ENCODE assay signal across 10 cellular contexts in genomic region chr12:32891956-32892355, GRCh38. TPM values are rescaled to one million over a fixed set of nuclear protein-coding genes. Genes with fewer than 3 reads are reported as not detected.
A peak's percentile ranks its signal among the peaks of the same experiment; 100 is the strongest.
DNase-seq lines count a peak whose midpoint lies in the region; ATAC-seq and TF ChIP-seq lines count a peak whose summit lies in the region.
"Had no signal": no experiment of that assay in that cellular context is flagged by ENCODE, and none has a peak within 500 bp of the region (broad histone marks: within the 10 kb centered on the region; RNA-seq: fewer than 3 reads in every experiment).

No MANE protein-coding gene starts in this region.

- H3K4me1 ChIP-seq in cardiac muscle cell (ENCODE audit: low read depth) (peaks cover 45% of the 10 kb centered on the region), smooth muscle cell (ENCODE audit: low read depth) (peaks cover 31% of the 10 kb centered on the region)

- 28% methylated on average over 5 of the region's 5 CpGs for WGBS in smooth muscle cell (ENCODE audit: low lambda C conversion rate)

- H4K20me1 ChIP-seq in smooth muscle cell (ENCODE audit: low read depth): no peaks in the 10 kb centered on the region

- H3K4me2 ChIP-seq in smooth muscle cell: peak overlapping the region; percentile 54

- H3F3A ChIP-seq in smooth muscle cell (ENCODE audit: low read depth): peaks cover 25% of the 10 kb centered on the region

- H3K27ac ChIP-seq in cardiac muscle cell: peak overlapping the region; percentile 92
- peak overlapping the region; percentile 63 for H3K27ac ChIP-seq in SK-N-MC
- H3K27ac ChIP-seq in smooth muscle cell (ENCODE audit: low read depth): peak overlapping the region; percentile 72

- intact Hi-C loops in Right ventricle myocardium inferior (cut with DNase I): loop anchor here (2.0 to 10.0 kb wide), 2 partner anchors 71 to 107 kb away; no protein-coding TSS in a partner anchor

- ATAC-seq in Right ventricle myocardium inferior: no peak

- H3K36me3 ChIP-seq in cardiac muscle cell: peaks cover 6% of the 10 kb centered on the region
- H3K36me3 ChIP-seq in SK-N-MC (ENCODE audit: insufficient read depth, low read length): no peaks in the 10 kb centered on the region
- no peaks in the 10 kb centered on the region for H3K36me3 ChIP-seq in smooth muscle cell (ENCODE audit: low read depth)

- H2AFZ ChIP-seq in smooth muscle cell (ENCODE audit: low read depth): peak overlapping the region; percentile 17

- H3K9me3 ChIP-seq in cardiac muscle cell (ENCODE audit: low read depth) (no peaks in the 10 kb centered on the region), SK-N-MC (ENCODE audit: low read depth, low read length) (no peaks in the 10 kb centered on the region), smooth muscle cell (replicated peaks; ENCODE audit: low read depth) (no peaks in the 10 kb centered on the region)

- no peaks in the 10 kb centered on the region for H3K27me3 ChIP-seq in cardiac muscle cell
- H3K27me3 ChIP-seq in smooth muscle cell (ENCODE audit: low read depth): no peaks in the 10 kb centered on the region

- TF ChIP-seq CTCF in cardiac muscle cell (IDR thresholded peaks at IDR 0.05; ENCODE audit: low read depth, low read length): no peak
- TF ChIP-seq CTCF in smooth muscle cell (IDR thresholded peaks at IDR 0.05; ENCODE audit: borderline replicate concordance, insufficient read depth, poor library complexity, severe bottlenecking): no peak

- H3K9ac ChIP-seq in SK-N-MC (ENCODE audit: insufficient read length) (no peak overlapping the region), smooth muscle cell (ENCODE audit: low read depth) (no peak overlapping the region)

- peak overlapping the region; percentile 57 for H3K4me3 ChIP-seq in cardiac muscle cell
- peak overlapping the region; percentile 21; the same call in 1 of the 2 replicates for H3K4me3 ChIP-seq in SK-N-MC
- no peak overlapping the region for H3K4me3 ChIP-seq in smooth muscle cell

- peaks cover 53% of the 10 kb centered on the region for H3K79me2 ChIP-seq in smooth muscle cell (ENCODE audit: low read depth)

- DNase-seq in cardiac muscle cell (ENCODE audit: low read depth in 1 of 2, low spot score in 1 of 2) (peak in 1 of 2 donors; percentile 68), Right ventricle myocardium inferior (ENCODE audit: missing footprints) (no peak), SK-N-MC (ENCODE audit: low read depth, low spot score) (no peak), iPS DF 19.7 (ENCODE audit: low read depth, low spot score) (peak; percentile 63), smooth muscle cell (lab: John Stamatoyannopoulos, UW; ENCODE audit: unreplicated experiment) (no peak), NCI-H345 (lab: John Stamatoyannopoulos, UW) (no peak), occipital lobe (lab: John Stamatoyannopoulos, UW) (no peak), NCI-H1417 (lab: John Stamatoyannopoulos, UW) (no peak)
- DNase-seq: activated effector memory CD4-positive, alpha-beta T cell treated with anti-CD3 and anti-CD28 coated beads, Interleukin-2, amount 50 U/mL, for 16 hours; stimulated activated CD4-positive, alpha-beta T cell treated with anti-CD3 and anti-CD28 coated beads, Interleukin-4, amount 100 ng/mL, for 24 hours had no signal

RNA-seq across cellular contexts. Expression of gene PKP2, which starts 4.6 kb away (rescaled TPM):
- total RNA-seq in cardiac muscle cell: 362 and 376 TPM in 2 replicates
- polyA plus RNA-seq in cardiac muscle cell: 363 and 451 TPM in 2 replicates
- total RNA-seq in Right ventricle myocardium inferior: 378 TPM
- total RNA-seq in smooth muscle cell: 18.4 and 22.3 TPM in 2 replicates
- polyA plus RNA-seq in smooth muscle cell: 7.3 and 21.5 TPM in 2 replicates
- total RNA-seq in occipital lobe: 4.7 TPM

Comparison
In these comparisons a context has a peak if more than half of its experiments do, and no peak if none do; other contexts are left out.
1. RNA of gene PKP2, which starts 4.6 kb away (total RNA-seq): 378 TPM in Right ventricle myocardium inferior (single experiment) and 362 to 376 TPM in cardiac muscle cell; 18.4 to 22.3 TPM in smooth muscle cell and 4.7 TPM in occipital lobe (single experiment); every median in the first group is over 10 times any median in the second.
2. Peak in every context shown above with its lines, with median percentiles within 50 percentile points of each other: H3K27ac ChIP-seq.